26 cellular contexts compared by ENCODE assay signal in genomic region chr12:5027436-5027835, GRCh38. TPM values are rescaled to one million over a fixed set of nuclear protein-coding genes. Genes with fewer than 3 reads are reported as not detected.
A peak's percentile ranks its signal among the peaks of the same experiment; 100 is the strongest.
DNase-seq lines count a peak whose midpoint lies in the region; ATAC-seq and TF ChIP-seq lines count a peak whose summit lies in the region.
"Had no signal": no experiment of that assay in that cellular context is flagged by ENCODE, and none has a peak within 500 bp of the region (broad histone marks: within the 10 kb centered on the region; RNA-seq: fewer than 3 reads in every experiment).

No MANE protein-coding gene starts in this region.

- H3K4me1 Mint-ChIP-seq in nephron = peaks cover 14% of the 10 kb centered on the region
- H3K4me1 Mint-ChIP-seq: B cell had no signal

- H3K36me3 Mint-ChIP-seq in nephron (ENCODE audit: low read depth) = no peaks in the 10 kb centered on the region
- H3K36me3 Mint-ChIP-seq: CD8-positive, alpha-beta T cell had no signal

- TF ChIP-seq CTCF in nephron (IDR thresholded peaks at IDR 0.05; ENCODE audit: unreplicated experiment in 3 of 3) = no peak

- H3K4me3 ChIP-seq in ectodermal cell (ENCODE audit: insufficient read depth, low read depth, low read length) (no peak overlapping the region), aorta (ENCODE audit: low read length in 2 of 2) (no peak overlapping the region)
- H3K4me3 ChIP-seq: MG63 had no signal

- H3K27ac Mint-ChIP-seq in nephron = peak overlapping the region; percentile 2 to 24 (median 15)
- H3K27ac Mint-ChIP-seq: B cell; CD8-positive, alpha-beta T cell had no signal

- H3K36me3 ChIP-seq in ectodermal cell (ENCODE audit: control insufficient read depth, insufficient read depth, low read length) (no peaks in the 10 kb centered on the region), aorta (ENCODE audit: control insufficient read depth in 1 of 2, insufficient read depth in 2 of 2, low read length in 1 of 2) (no peaks in the 10 kb centered on the region)
- H3K36me3 ChIP-seq: MG63 had no signal

- H3K4me3 Mint-ChIP-seq in nephron = no peak overlapping the region
- H3K4me3 Mint-ChIP-seq: B cell; CD8-positive, alpha-beta T cell had no signal

- intact Hi-C loops in aorta (cut with DNase I) = loop anchor here (2.0 to 10.0 kb wide), 5 partner anchors 13 to 407 kb away; partner anchors contain the start of gene NTF3 (in 1 of the 2)

- peaks cover 3% of the 10 kb centered on the region for H3K9me3 Mint-ChIP-seq in nephron
- H3K9me3 Mint-ChIP-seq: CD8-positive, alpha-beta T cell had no signal

- peaks cover 12% of the 10 kb centered on the region for H3K27me3 Mint-ChIP-seq in nephron (ENCODE audit: low read depth)

- H3K27me3 ChIP-seq in ectodermal cell (ENCODE audit: control insufficient read depth, insufficient read depth, low read length, poor library complexity, severe bottlenecking) = no peaks in the 10 kb centered on the region
- no peaks in the 10 kb centered on the region for H3K27me3 ChIP-seq in aorta (ENCODE audit: control insufficient read depth in 1 of 2, insufficient read depth in 2 of 2, low read length in 1 of 2)

- DNase-seq in NCI-H345 (lab: John Stamatoyannopoulos, UW) = peak; percentile 28
- DNase-seq in NCI-H345 treated with DMSO at 0.1 percent for 48 hours (lab: John Stamatoyannopoulos, UW; ENCODE audit: unreplicated experiment) = no peak
- DNase-seq in putamen (ENCODE audit: low spot score) = no peak
- no peak for DNase-seq in aorta
- DNase-seq: Caco-2; CD8-positive, alpha-beta T cell; EL; GF-D8; IMR-90; KG1; MG63; NCI-H2029 treated with DMSO at 0.1 percent for 48 hours; NCI-H2171; NCI-H446; NCI-H524 treated with DMSO at 0.1 percent for 48 hours; NCI-H774; PC-3; SK-N-SH had no signal

- H3K4me1 ChIP-seq in ectodermal cell (ENCODE audit: control insufficient read depth, insufficient read depth, low read length) = peaks cover 13% of the 10 kb centered on the region
- peaks cover 0 to 2% of the 10 kb centered on the region in 2 donors for H3K4me1 ChIP-seq in aorta (ENCODE audit: control insufficient read depth in 1 of 2, insufficient read depth in 2 of 2, low read length in 2 of 2)
- H3K4me1 ChIP-seq: Caco-2 had no signal

- ATAC-seq in HG03354 (IDR thresholded peaks at IDR 0.05; ENCODE audit: poor library complexity, severe bottlenecking, unreplicated experiment) = no peak
- no peak for ATAC-seq in HG02852 (IDR thresholded peaks at IDR 0.05; ENCODE audit: unreplicated experiment)
- no peak for ATAC-seq in aorta (ENCODE audit: low FRiP score)
- ATAC-seq: CD8-positive, alpha-beta T cell; PC-3 had no signal

- peak overlapping the region; percentile 27 for H3K27ac ChIP-seq in ectodermal cell (ENCODE audit: insufficient read depth, low read depth, low read length, poor library complexity, severe bottlenecking)
- no peak overlapping the region for H3K27ac ChIP-seq in aorta (ENCODE audit: low read depth in 1 of 2, low read length in 2 of 2)
- H3K27ac ChIP-seq: 22Rv1, C4-2B had no signal

- H3K9me3 ChIP-seq in ectodermal cell (ENCODE audit: control insufficient read depth, low read length) (no peaks in the 10 kb centered on the region), aorta (ENCODE audit: control insufficient read depth, low read length) (no peaks in the 10 kb centered on the region)
- H3K9me3 ChIP-seq: Caco-2, MG63, SK-N-SH had no signal

- WGBS in ectodermal cell, 2 experiments = 4 to 5% methylated on average over 3 of the region's 3 CpGs
- whole genome bisulfite sequencing in aorta, 2 donors = 87 to 92% methylated on average over 3 of the region's 3 CpGs

RNA-seq across cellular contexts. Expression of gene KCNA5, which starts 16.2 kb away (rescaled TPM):
- polyA plus RNA-seq in ectodermal cell (2013, experiment 1 of 4) = 1.2 TPM
- 1.3 TPM for polyA plus RNA-seq in ectodermal cell (2013, experiment 2 of 4)
- polyA plus RNA-seq in ectodermal cell (2013, experiment 3 of 4) = 1.3 TPM
- polyA plus RNA-seq in ectodermal cell (2013, experiment 4 of 4) = 0.85 TPM
- total RNA-seq in aorta = 10 to 100 TPM; 84.7 to 84.9 TPM
- 10 to 100 TPM in 1 of 2 donors, 1 to 10 TPM in 1; 2.4 to 13.4 TPM for polyA plus RNA-seq in aorta
- total RNA-seq: Caco-2; CD8-positive, alpha-beta T cell; HT1080; IMR-90; PC-3 had no signal
- polyA plus RNA-seq: IMR-90, SK-N-SH had no signal
